ENCODE assay signal across 13 cellular contexts in the genomic region with DNA sequence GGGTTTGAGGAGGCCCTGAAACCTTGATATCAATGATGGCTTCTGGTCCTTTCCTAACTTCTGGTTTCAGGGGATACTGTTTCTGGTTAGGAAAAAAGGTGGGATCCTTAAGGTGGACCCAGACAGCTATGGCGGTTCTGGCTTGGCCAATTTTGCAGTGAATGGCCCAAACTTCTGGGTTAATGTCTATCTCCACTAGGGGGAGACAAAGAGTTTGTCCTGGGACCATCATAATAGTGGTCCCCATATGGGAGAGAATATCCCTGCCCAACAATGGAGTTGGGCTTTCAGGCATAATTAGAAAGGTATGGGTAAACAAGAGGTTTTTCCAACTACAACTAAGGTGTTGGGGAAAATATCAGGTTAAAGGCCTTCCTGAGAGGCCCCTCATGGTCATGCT.
DNase-seq lines count a peak whose midpoint lies in the region; ATAC-seq, FAIRE-seq and TF ChIP-seq lines count a peak whose summit lies in the region.
"Had no signal": no experiment of that assay in that cellular context is flagged by ENCODE, and none has a peak within 500 bp of the region (broad histone marks: within the 10 kb centered on the region; RNA-seq: fewer than 3 reads in every experiment).

No MANE protein-coding gene starts in this region.

- TF ChIP-seq RAD21 in A549 (conservative IDR thresholded peaks at IDR 0.05 in 1 of 2, IDR thresholded peaks at IDR 0.05 in 1 of 2) = peak in 1 of 2 experiments; percentile 25; a peak in 1 of 5 replicates

- no peaks in the 10 kb centered on the region for H3K9me3 ChIP-seq in A549
- H3K9me3 ChIP-seq: prostate gland, SJCRH30 had no signal

- no peak overlapping the region for H3K27ac Mint-ChIP-seq in stimulated activated effector memory CD8-positive, alpha-beta T cell treated with anti-CD3 and anti-CD28 coated beads, Interleukin-12 subunit alpha, Interleukin-12 subunit beta, amount 100 ng/mL, for 72 hours
- H3K27ac Mint-ChIP-seq: activated naive CD8-positive, alpha-beta T cell had no signal

- no peaks in the 10 kb centered on the region for H3K36me3 Mint-ChIP-seq in stimulated activated effector memory CD8-positive, alpha-beta T cell treated with anti-CD3 and anti-CD28 coated beads, Interleukin-12 subunit alpha, Interleukin-12 subunit beta, amount 100 ng/mL, for 72 hours
- H3K36me3 Mint-ChIP-seq: activated naive CD8-positive, alpha-beta T cell had no signal

- DNase-seq in A549 (ENCODE audit: low read depth in 1 of 2, low spot score in 1 of 2) (peak in 1 of 2 experiments; percentile 2), GM12864 (ENCODE audit: low read depth) (no peak), OCI-M1 (lab: John Stamatoyannopoulos, UW) (peak; percentile 39), erythroblast (lab: John Stamatoyannopoulos, UW) (peak; percentile 10 to 43)
- no peak for DNase-seq in stimulated activated CD4-positive, alpha-beta T cell treated with anti-CD3 and anti-CD28 coated beads, Interleukin-4, amount 100 ng/mL, for 24 hours
- DNase-seq in stimulated activated effector memory CD8-positive, alpha-beta T cell treated with anti-CD3 and anti-CD28 coated beads, Interleukin-12 subunit alpha, Interleukin-12 subunit beta, amount 100 ng/mL, for 72 hours (ENCODE audit: low spot score in 2 of 2) = no peak
- DNase-seq: activated CD4-positive, alpha-beta T cell treated with anti-CD3 and anti-CD28 coated beads for 4 hours; NCI-H2081 treated with DMSO at 0.1 percent for 48 hours had no signal

- CTCF ChIA-PET in A549 (lab: Yijun Ruan, JAX) = interaction anchor here (0.6 to 1.4 kb wide), 3 partner anchors 20 to 279 kb away, joined by 3 to 4 read pairs (median 3); no protein-coding TSS in a partner anchor

- no peak for TF ChIP-seq POLR2A in A549 (IDR thresholded peaks at IDR 0.05; ENCODE audit: low read length)
- no peak for TF ChIP-seq POLR2A in erythroblast (IDR thresholded peaks at IDR 0.05; ENCODE audit: low read length)

- H3K4me3 Mint-ChIP-seq in stimulated activated effector memory CD8-positive, alpha-beta T cell treated with anti-CD3 and anti-CD28 coated beads, Interleukin-12 subunit alpha, Interleukin-12 subunit beta, amount 100 ng/mL, for 72 hours = no peak overlapping the region
- H3K4me3 Mint-ChIP-seq: activated naive CD8-positive, alpha-beta T cell had no signal

- FAIRE-seq in A549 (lab: Jason Lieb, UNC) = no peak

- H3K4me1 ChIP-seq in A549 = no peaks in the 10 kb centered on the region
- H3K4me1 ChIP-seq: prostate gland, SJCRH30 had no signal

- TF ChIP-seq CTCF in A549 (IDR thresholded peaks at IDR 0.05) (peak; percentile 26; the same call in 2 of the 3 replicates), GM12864 (IDR thresholded peaks at IDR 0.05; ENCODE audit: low read depth, low read length, missing control alignments) (peak; percentile 52)

- no peak overlapping the region for H3K4me3 ChIP-seq in A549
- H3K4me3 ChIP-seq in GM12864 (ENCODE audit: low read depth, low read length) = no peak overlapping the region
- H3K4me3 ChIP-seq: prostate gland, SJCRH30 had no signal

- TF ChIP-seq EP300 in A549 (IDR thresholded peaks at IDR 0.05) = no peak

- 56% methylated on average over 1 of the region's 1 CpG for WGBS in A549 (ENCODE audit: missing lambda C conversion rate)

- H3K4me2 ChIP-seq in A549 = no peak overlapping the region

- peaks cover 8% of the 10 kb centered on the region for H3K9me3 Mint-ChIP-seq in stimulated activated effector memory CD8-positive, alpha-beta T cell treated with anti-CD3 and anti-CD28 coated beads, Interleukin-12 subunit alpha, Interleukin-12 subunit beta, amount 100 ng/mL, for 72 hours

- ATAC-seq in A549 (peak in 1 of 2 experiments; percentile 72; a peak in 3 of 6 replicates), GM21529 (IDR thresholded peaks at IDR 0.05; ENCODE audit: unreplicated experiment) (no peak), HG02623 (IDR thresholded peaks at IDR 0.05; ENCODE audit: unreplicated experiment) (no peak)
- ATAC-seq in stimulated activated effector memory CD8-positive, alpha-beta T cell treated with anti-CD3 and anti-CD28 coated beads, Interleukin-12 subunit alpha, Interleukin-12 subunit beta, amount 100 ng/mL, for 72 hours = no peak

- POLR2A ChIA-PET in A549 (lab: Yijun Ruan, JAX) = no interaction called here

- no peaks in the 10 kb centered on the region for H3K4me1 Mint-ChIP-seq in stimulated activated effector memory CD8-positive, alpha-beta T cell treated with anti-CD3 and anti-CD28 coated beads, Interleukin-12 subunit alpha, Interleukin-12 subunit beta, amount 100 ng/mL, for 72 hours

- H3K27ac ChIP-seq in A549 = no peak overlapping the region
- H3K27ac ChIP-seq: prostate gland, SJCRH30 had no signal

TF ChIP-seq in A549, 52 proteins besides CTCF, POLR2A, EP300 and RAD21:
- TF ChIP-seq EHMT2 (IDR thresholded peaks at IDR 0.05; ENCODE audit: low read depth) (no peak), RARB (CRISPR knock-in tag; IDR thresholded peaks at IDR 0.05) (no peak), HMGXB4 (CRISPR knock-in tag; IDR thresholded peaks at IDR 0.05; ENCODE audit: borderline replicate concordance) (no peak), RCOR1 (IDR thresholded peaks at IDR 0.05; ENCODE audit: low read depth, low read length) (no peak), MAZ (IDR thresholded peaks at IDR 0.05; ENCODE audit: borderline replicate concordance, low read depth, low read length) (no peak), MYC (IDR thresholded peaks at IDR 0.05; ENCODE audit: borderline replicate concordance, low read length) (no peak), TP53 (CRISPR knock-in tag; IDR thresholded peaks at IDR 0.05) (no peak), SMC3 (IDR thresholded peaks at IDR 0.05) (no peak), USF2 (IDR thresholded peaks at IDR 0.05) (no peak), CBX2 (IDR thresholded peaks at IDR 0.05; ENCODE audit: borderline replicate concordance, low read depth) (no peak), TFCP2L1 (CRISPR knock-in tag; IDR thresholded peaks at IDR 0.05) (no peak), KDM5A (IDR thresholded peaks at IDR 0.05) (no peak), PBX3 (IDR thresholded peaks at IDR 0.05) (no peak), ZC3H11A (IDR thresholded peaks at IDR 0.05) (no peak)

Comparison
In these comparisons a context has a peak if more than half of its experiments do, and no peak if none do; other contexts are left out.
1. DNase-seq: peak in OCI-M1 (single experiment) and erythroblast (2 of 2); none in GM12864 (single experiment), stimulated activated CD4-positive, alpha-beta T cell treated with anti-CD3 and anti-CD28 coated beads, Interleukin-4, amount 100 ng/mL, for 24 hours (single experiment) and stimulated activated effector memory CD8-positive, alpha-beta T cell treated with anti-CD3 and anti-CD28 coated beads, Interleukin-12 subunit alpha, Interleukin-12 subunit beta, amount 100 ng/mL, for 72 hours (0 of 2).